Comparison of ENCODE assay signal across 31 cellular contexts in the genomic region with DNA sequence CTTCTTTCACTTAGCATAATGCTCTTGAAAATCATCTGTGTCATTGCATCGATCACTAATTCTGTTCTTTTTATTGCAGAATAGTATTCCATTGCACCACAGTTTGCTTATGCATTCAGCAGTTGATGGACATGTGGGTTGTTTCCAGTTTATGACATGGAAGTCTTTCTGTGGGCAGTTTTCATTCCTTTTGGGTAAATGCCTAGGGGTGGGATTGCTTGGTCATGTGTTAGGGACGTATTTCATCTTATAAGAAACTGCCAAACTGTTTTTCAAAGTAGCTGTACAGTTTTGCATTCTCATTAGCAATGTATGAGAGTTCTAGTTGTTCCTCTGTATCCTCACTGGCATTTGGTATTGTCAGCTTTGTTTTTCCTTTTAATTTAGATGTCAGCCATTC. TPM values are rescaled to one million over a fixed set of nuclear protein-coding genes. Genes with fewer than 3 reads are reported as not detected.
"Had no signal": no experiment of that assay in that cellular context is flagged by ENCODE, and none has a peak within 500 bp of the region (broad histone marks: within the 10 kb centered on the region; RNA-seq: fewer than 3 reads in every experiment).

No MANE protein-coding gene starts in this region.

- ATAC-seq: activated CD4-positive, alpha-beta T cell treated with anti-CD3 and anti-CD28 coated beads for 36 hours; activated CD8-positive, alpha-beta memory T cell treated with anti-CD3 and anti-CD28 coated beads, Interleukin-2, amount 10 ng/mL, durations not matched to agents 7 days and 5 days; activated CD8-positive, alpha-beta T cell treated with anti-CD3 and anti-CD28 coated beads, Interleukin-2, amount 10 ng/mL, durations not matched to agents 7 days and 5 days; activated naive CD4-positive, alpha-beta T cell treated with anti-CD3 and anti-CD28 coated beads, Interleukin-2, amount 50 U/mL, for 72 hours; foreskin keratinocyte; gastroesophageal sphincter had no signal

- H3K9me3 Mint-ChIP-seq: activated CD4-positive, alpha-beta T cell treated with anti-CD3 and anti-CD28 coated beads, Interleukin-2, amount 10 ng/mL, durations not matched to agents 24 days and 14 days; activated naive CD4-positive, alpha-beta T cell treated with anti-CD3 and anti-CD28 coated beads, Interleukin-2, amount 50 U/mL, for 72 hours; activated T-helper 1 cell treated with anti-CD3 and anti-CD28 coated beads, Interleukin-12 subunit alpha, Interleukin-12 subunit beta, Interleukin-2, Interleukin-4 antibody, amounts not matched to agents 30 ng/mL and 10 ng/mL and 1 ng/mL, durations not matched to agents 14 hours and 24 hours and 36 hours; activated T-helper 2 cell treated with anti-CD3 and anti-CD28 coated beads, Interferon-gamma antibody, Interleukin-2, Interleukin-4, amounts not matched to agents 10 μg/mL and 5 μg/mL and 100 μg/mL, durations not matched to agents 14 hours and 24 hours and 36 hours; central memory CD8-positive, alpha-beta T cell; dendritic cell treated with granulocyte-macrophage colony-stimulating factor and Interleukin-4, amounts not matched to agents 40 ng/mL and 50 ng/mL, for 4 days had no signal

- DNase-seq: activated CD4-positive, alpha-beta memory T cell treated with anti-CD3 and anti-CD28 coated beads for 36 hours; activated CD4-positive, alpha-beta T cell treated with anti-CD3 and anti-CD28 coated beads for 36 hours; activated CD4-positive, alpha-beta T cell treated with anti-CD3 and anti-CD28 coated beads, Interleukin-2, amount 10 ng/mL, durations not matched to agents 24 days and 14 days; activated CD4-positive, CD25-positive, alpha-beta regulatory T cell; activated CD4-positive, CD25-positive, alpha-beta regulatory T cell treated with anti-CD3 and anti-CD28 coated beads, Interleukin-2, amount 50 U/mL, for 72 hours; activated CD8-positive, alpha-beta memory T cell treated with anti-CD3 and anti-CD28 coated beads, Interleukin-2, amount 10 ng/mL, durations not matched to agents 7 days and 5 days; activated CD8-positive, alpha-beta memory T cell treated with anti-CD3 and anti-CD28 coated beads, Interleukin-2, amount 50 U/mL, for 4 hours; activated CD8-positive, alpha-beta T cell treated with anti-CD3 and anti-CD28 coated beads, Interleukin-2, amount 10 ng/mL, durations not matched to agents 7 days and 5 days; activated effector memory CD4-positive, alpha-beta T cell treated with anti-CD3 and anti-CD28 coated beads, Interleukin-2, amount 50 U/mL, for 16 hours; activated naive CD4-positive, alpha-beta T cell treated with anti-CD3 and anti-CD28 coated beads for 36 hours; activated naive CD8-positive, alpha-beta T cell treated with anti-CD3 and anti-CD28 coated beads, Interleukin-2, amount 10 ng/mL, durations not matched to agents 7 days and 5 days; activated T-cell treated with anti-CD3 and anti-CD28 coated beads, Interleukin-2, amount 50 U/mL, for 1 hour; activated T-cell treated with anti-CD3 and anti-CD28 coated beads, Interleukin-2, amount 50 U/mL, for 48 hours; amniotic stem cell; anterior cingulate cortex; brain microvascular endothelial cell; dorsolateral prefrontal cortex; effector memory CD4-positive, alpha-beta T cell; endodermal cell; foreskin keratinocyte; hippocampal formation; T-helper 2 cell had no signal

- H3K27me3 Mint-ChIP-seq: dendritic cell treated with granulocyte-macrophage colony-stimulating factor and Interleukin-4, amounts not matched to agents 40 ng/mL and 50 ng/mL, for 4 days had no signal

- H3K4me1 Mint-ChIP-seq: activated CD4-positive, alpha-beta T cell treated with anti-CD3 and anti-CD28 coated beads for 36 hours; activated CD8-positive, alpha-beta memory T cell treated with anti-CD3 and anti-CD28 coated beads, Interleukin-2, amount 10 ng/mL, durations not matched to agents 7 days and 5 days; activated naive CD8-positive, alpha-beta T cell treated with anti-CD3 and anti-CD28 coated beads, Interleukin-2, amount 10 ng/mL, durations not matched to agents 7 days and 5 days; central memory CD8-positive, alpha-beta T cell had no signal

- H3K4me1 ChIP-seq: esophagus muscularis mucosa, foreskin keratinocyte, gastroesophageal sphincter had no signal

- H3K27me3 ChIP-seq: brain microvascular endothelial cell, dorsolateral prefrontal cortex, foreskin keratinocyte had no signal

- H3K27ac ChIP-seq: brain microvascular endothelial cell, coronary artery, esophagus muscularis mucosa, foreskin keratinocyte, gastroesophageal sphincter had no signal

- H3K36me3 Mint-ChIP-seq: activated CD4-positive, alpha-beta memory T cell treated with anti-CD3 and anti-CD28 coated beads for 36 hours; activated CD8-positive, alpha-beta memory T cell treated with anti-CD3 and anti-CD28 coated beads, Interleukin-2, amount 10 ng/mL, durations not matched to agents 7 days and 5 days; activated naive CD4-positive, alpha-beta T cell treated with anti-CD3 and anti-CD28 coated beads, Interleukin-2, amount 50 U/mL, for 72 hours; activated naive CD8-positive, alpha-beta T cell treated with anti-CD3 and anti-CD28 coated beads, Interleukin-2, amount 10 ng/mL, durations not matched to agents 7 days and 5 days had no signal

- H3K4me3 ChIP-seq: coronary artery, dorsolateral prefrontal cortex, esophagus muscularis mucosa, gastroesophageal sphincter had no signal

- H3K27ac Mint-ChIP-seq: activated CD4-positive, alpha-beta memory T cell treated with anti-CD3 and anti-CD28 coated beads for 36 hours; activated CD4-positive, alpha-beta T cell treated with anti-CD3 and anti-CD28 coated beads for 36 hours; activated CD4-positive, alpha-beta T cell treated with anti-CD3 and anti-CD28 coated beads, Interleukin-2, amount 10 ng/mL, durations not matched to agents 24 days and 14 days; activated CD8-positive, alpha-beta memory T cell treated with anti-CD3 and anti-CD28 coated beads, Interleukin-2, amount 10 ng/mL, durations not matched to agents 7 days and 5 days; activated CD8-positive, alpha-beta T cell treated with anti-CD3 and anti-CD28 coated beads, Interleukin-2, amount 10 ng/mL, durations not matched to agents 7 days and 5 days; activated naive CD4-positive, alpha-beta T cell treated with anti-CD3 and anti-CD28 coated beads for 36 hours; activated naive CD4-positive, alpha-beta T cell treated with anti-CD3 and anti-CD28 coated beads, Interleukin-2, amount 50 U/mL, for 72 hours; activated naive CD8-positive, alpha-beta T cell treated with anti-CD3 and anti-CD28 coated beads, Interleukin-2, amount 10 ng/mL, durations not matched to agents 7 days and 5 days; activated T-helper 1 cell treated with anti-CD3 and anti-CD28 coated beads, Interleukin-12 subunit alpha, Interleukin-12 subunit beta, Interleukin-2, Interleukin-4 antibody, amounts not matched to agents 30 ng/mL and 10 ng/mL and 1 ng/mL, durations not matched to agents 14 hours and 24 hours and 36 hours; activated T-helper 2 cell treated with anti-CD3 and anti-CD28 coated beads, Interferon-gamma antibody, Interleukin-2, Interleukin-4, amounts not matched to agents 10 μg/mL and 5 μg/mL and 100 μg/mL, durations not matched to agents 14 hours and 24 hours and 36 hours; dendritic cell treated with granulocyte-macrophage colony-stimulating factor and Interleukin-4, amounts not matched to agents 40 ng/mL and 50 ng/mL, for 4 days; endodermal cell had no signal

- H3K4me3 Mint-ChIP-seq: activated CD4-positive, alpha-beta memory T cell treated with anti-CD3 and anti-CD28 coated beads for 36 hours; activated CD4-positive, alpha-beta T cell treated with anti-CD3 and anti-CD28 coated beads for 36 hours; activated CD4-positive, alpha-beta T cell treated with anti-CD3 and anti-CD28 coated beads, Interleukin-2, amount 10 ng/mL, durations not matched to agents 24 days and 14 days; activated CD8-positive, alpha-beta memory T cell treated with anti-CD3 and anti-CD28 coated beads, Interleukin-2, amount 10 ng/mL, durations not matched to agents 7 days and 5 days; activated CD8-positive, alpha-beta T cell treated with anti-CD3 and anti-CD28 coated beads, Interleukin-2, amount 10 ng/mL, durations not matched to agents 7 days and 5 days; activated naive CD4-positive, alpha-beta T cell treated with anti-CD3 and anti-CD28 coated beads for 36 hours; activated naive CD8-positive, alpha-beta T cell treated with anti-CD3 and anti-CD28 coated beads, Interleukin-2, amount 10 ng/mL, durations not matched to agents 7 days and 5 days; activated T-helper 1 cell treated with anti-CD3 and anti-CD28 coated beads, Interleukin-12 subunit alpha, Interleukin-12 subunit beta, Interleukin-2, Interleukin-4 antibody, amounts not matched to agents 30 ng/mL and 10 ng/mL and 1 ng/mL, durations not matched to agents 14 hours and 24 hours and 36 hours; central memory CD8-positive, alpha-beta T cell; dendritic cell treated with granulocyte-macrophage colony-stimulating factor and Interleukin-4, amounts not matched to agents 40 ng/mL and 50 ng/mL, for 4 days; endodermal cell had no signal

- H3K36me3 ChIP-seq: brain microvascular endothelial cell, esophagus muscularis mucosa, gastroesophageal sphincter had no signal

RNA-seq across cellular contexts. Expression of gene KIAA1549L, which starts 8.3 kb away (rescaled TPM):
- total RNA-seq: activated CD4-positive, alpha-beta memory T cell treated with anti-CD3 and anti-CD28 coated beads for 36 hours; activated CD4-positive, alpha-beta T cell treated with anti-CD3 and anti-CD28 coated beads for 36 hours; activated CD4-positive, alpha-beta T cell treated with anti-CD3 and anti-CD28 coated beads, Interleukin-2, amount 10 ng/mL, durations not matched to agents 24 days and 14 days; activated CD8-positive, alpha-beta memory T cell treated with anti-CD3 and anti-CD28 coated beads for 36 hours; activated CD8-positive, alpha-beta memory T cell treated with anti-CD3 and anti-CD28 coated beads, Interleukin-2, amount 10 ng/mL, durations not matched to agents 7 days and 5 days; activated CD8-positive, alpha-beta T cell treated with anti-CD3 and anti-CD28 coated beads, Interleukin-2, amount 10 ng/mL, durations not matched to agents 7 days and 5 days; activated naive CD4-positive, alpha-beta T cell treated with anti-CD3 and anti-CD28 coated beads for 36 hours; activated naive CD4-positive, alpha-beta T cell treated with anti-CD3 and anti-CD28 coated beads, Interleukin-2, amount 50 U/mL, for 72 hours; activated naive CD8-positive, alpha-beta T cell treated with anti-CD3 and anti-CD28 coated beads, Interleukin-2, amount 10 ng/mL, durations not matched to agents 7 days and 5 days; activated T-helper 1 cell treated with anti-CD3 and anti-CD28 coated beads, Interleukin-12 subunit alpha, Interleukin-12 subunit beta, Interleukin-2, Interleukin-4 antibody, amounts not matched to agents 30 ng/mL and 10 ng/mL and 1 ng/mL, durations not matched to agents 14 hours and 24 hours and 36 hours; activated T-helper 2 cell treated with anti-CD3 and anti-CD28 coated beads, Interferon-gamma antibody, Interleukin-2, Interleukin-4, amounts not matched to agents 10 μg/mL and 5 μg/mL and 100 μg/mL, durations not matched to agents 14 hours and 24 hours and 36 hours had no signal
